In genomic region chr14:94474581-94475031, GRCh38 we compare ENCODE assay signal across 20 cellular contexts. TPM values are rescaled to one million over a fixed set of nuclear protein-coding genes. Genes with fewer than 3 reads are reported as not detected.
DNase-seq lines count a peak whose midpoint lies in the region; ATAC-seq and TF ChIP-seq lines count a peak whose summit lies in the region.
"Had no signal": no experiment of that assay in that cellular context is flagged by ENCODE, and none has a peak within 500 bp of the region (broad histone marks: within the 10 kb centered on the region; RNA-seq: fewer than 3 reads in every experiment).

No MANE protein-coding gene starts in this region.

- H4K8ac ChIP-seq in H9 (replicated peaks; ENCODE audit: insufficient read length, low read depth, low read length), result no peak overlapping the region

- no peak overlapping the region for H4K91ac ChIP-seq in H9 (ENCODE audit: insufficient read length, low read depth, low read length)

- ATAC-seq in RWPE2 (ENCODE audit: low read depth) (peak; percentile 83), esophagus mucosa (peak; percentile 45), left colon (no peak), right lobe of liver (no peak)
- ATAC-seq: natural killer cell treated with Interleukin-12 subunit alpha and Interleukin-12 subunit beta and Interleukin-15 and Interleukin-18, amount 100 ng/mL, for 72 hours; stimulated activated naive CD8-positive, alpha-beta T cell treated with anti-CD3 and anti-CD28 coated beads, Interleukin-15, Interleukin-2, amounts not matched to agents 100 U/mL and 50 U/mL, for 24 hours had no signal

- H3K36me3 ChIP-seq in RWPE2 (ENCODE audit: low read depth), result no peaks in the 10 kb centered on the region
- H3K36me3 ChIP-seq in osteoblast (ENCODE audit: insufficient read depth, low read length), result no peaks in the 10 kb centered on the region
- no peaks in the 10 kb centered on the region for H3K36me3 ChIP-seq in Caco-2 (ENCODE audit: control insufficient read depth, insufficient read depth, low read length)
- no peaks in the 10 kb centered on the region for H3K36me3 ChIP-seq in right lobe of liver
- H3K36me3 ChIP-seq: ascending aorta, SJCRH30 had no signal

- H3K56ac ChIP-seq in H9 (ENCODE audit: insufficient read length, low read depth, low read length), result no peak overlapping the region

- no TSS peak for BruUV-seq in Caco-2 (replicated peaks; lab: Mats Ljungman, UMichigan)

- H3K4ac ChIP-seq in H9 (ENCODE audit: low read depth, low read length), result no peak overlapping the region

- H3K4me1 ChIP-seq in H9 (ENCODE audit: insufficient read depth, low read length) (no peaks in the 10 kb centered on the region), RWPE2 (ENCODE audit: insufficient read depth, poor library complexity, severe bottlenecking) (no peaks in the 10 kb centered on the region), osteoblast (ENCODE audit: insufficient read depth, low read length) (peaks cover 19% of the 10 kb centered on the region), Caco-2 (no peaks in the 10 kb centered on the region), right lobe of liver (peaks cover 0 to 8% (median 0%) of the 10 kb centered on the region in 4 donors)
- H3K4me1 ChIP-seq: ascending aorta, SJCRH30 had no signal

- H3K9me3 ChIP-seq in H9 (ENCODE audit: control insufficient read depth, low read depth, low read length) (no peaks in the 10 kb centered on the region), RWPE2 (ENCODE audit: severe bottlenecking) (peaks cover 8% of the 10 kb centered on the region), osteoblast (ENCODE audit: low read depth, low read length) (peaks cover 5% of the 10 kb centered on the region), Caco-2 (no peaks in the 10 kb centered on the region; the same call in none of the 2 replicates), right lobe of liver (no peaks in the 10 kb centered on the region)

- H2BK5ac ChIP-seq in H9 (ENCODE audit: insufficient read length, low read length), result no peak overlapping the region

- peak overlapping the region; percentile 18 for H3K18ac ChIP-seq in H9 (ENCODE audit: insufficient read length, low read depth, low read length)

- TF ChIP-seq CTCF in H9 (conservative IDR thresholded peaks at IDR 0.05) (no peak), RWPE2 (IDR thresholded peaks at IDR 0.05; ENCODE audit: poor library complexity, severe bottlenecking) (no peak), osteoblast (IDR thresholded peaks at IDR 0.05; ENCODE audit: extremely low read depth, low read depth, low read length) (no peak), Caco-2 (IDR thresholded peaks at IDR 0.05; ENCODE audit: insufficient read depth in 1 of 2, low read depth in 1 of 2, low read length in 1 of 2, severe bottlenecking in 1 of 2, unreplicated experiment in 1 of 2) (no peak), right lobe of liver (IDR thresholded peaks at IDR 0.05) (no peak)

- POLR2A ChIA-PET in Caco-2 (lab: Charles Lee), result no interaction called here

- peaks cover 22 to 23% of the 10 kb centered on the region in 2 experiments for H3K9me3 Mint-ChIP-seq in H9
- H3K9me3 Mint-ChIP-seq in Caco-2 (ENCODE audit: unreplicated experiment), result peaks cover 11% of the 10 kb centered on the region

- H3K23ac ChIP-seq in H9 (ENCODE audit: insufficient read length, low read depth, low read length), result no peak overlapping the region

- H3K27ac Mint-ChIP-seq in H9 (no peak overlapping the region), Caco-2 (ENCODE audit: unreplicated experiment) (no peak overlapping the region)
- H3K27ac Mint-ChIP-seq: activated naive CD4-positive, alpha-beta T cell treated with anti-CD3 and anti-CD28 coated beads, Interleukin-2, amount 10 ng/mL, durations not matched to agents 7 days and 5 days; natural killer cell treated with Interleukin-12 subunit alpha and Interleukin-12 subunit beta and Interleukin-15 and Interleukin-18, amount 100 ng/mL, for 72 hours; T-helper 2 cell treated with Interferon-gamma antibody and Interleukin-4, amounts not matched to agents 5 μg/mL and 100 μg/mL, for 36 hours; type B pancreatic cell had no signal

- H3K79me2 ChIP-seq in H9 (ENCODE audit: insufficient read depth, low read length) (no peaks in the 10 kb centered on the region), osteoblast (ENCODE audit: insufficient read depth, low read length) (no peaks in the 10 kb centered on the region)

- H3K27me3 Mint-ChIP-seq in H9 (ENCODE audit: low read depth) (peaks cover 10% of the 10 kb centered on the region), Caco-2 (ENCODE audit: insufficient read depth, unreplicated experiment) (peaks cover 9% of the 10 kb centered on the region)

- H2AFZ ChIP-seq in H9 (ENCODE audit: low read length) (no peak overlapping the region), osteoblast (ENCODE audit: low read length) (no peak overlapping the region)

- CTCF ChIA-PET in Caco-2 (lab: Charles Lee), result interaction anchor here (1.9 kb wide), 1 partner anchor 12 kb away, joined by 6 read pairs; no protein-coding TSS in a partner anchor

- H2BK20ac ChIP-seq in H9 (ENCODE audit: low read depth, low read length, poor library complexity, severe bottlenecking), result no peak overlapping the region

- H2BK15ac ChIP-seq in H9 (ENCODE audit: low read depth, low read length), result no peak overlapping the region

- no CpG with 5 or more reads among the region's 7 CpGs for WGBS in H9 (ENCODE audit: extremely low coverage, insufficient read length, low lambda C conversion rate)
- 77% methylated on average over 6 of the region's 7 CpGs for WGBS in right lobe of liver (ENCODE audit: insufficient coverage, low coverage, low lambda C conversion rate, missing lambda C conversion rate)

- no peak overlapping the region for H3K27ac ChIP-seq in H9 (ENCODE audit: insufficient read length, low read depth, low read length)
- no peak overlapping the region for H3K27ac ChIP-seq in RWPE2 (ENCODE audit: poor library complexity, severe bottlenecking)
- no peak overlapping the region for H3K27ac ChIP-seq in osteoblast (ENCODE audit: low read depth, low read length)
- no peak overlapping the region for H3K27ac ChIP-seq in right lobe of liver
- H3K27ac ChIP-seq: ascending aorta, SJCRH30 had no signal

- H3K27me3 ChIP-seq in H9 (ENCODE audit: insufficient read depth, low read length), result no peaks in the 10 kb centered on the region; the same call in 1 of the 2 replicates
- H3K27me3 ChIP-seq in RWPE2 (ENCODE audit: insufficient read depth, poor library complexity, severe bottlenecking), result no peaks in the 10 kb centered on the region
- no peaks in the 10 kb centered on the region for H3K27me3 ChIP-seq in osteoblast (ENCODE audit: insufficient read depth, low read length)
- H3K27me3 ChIP-seq in Caco-2 (replicated peaks; ENCODE audit: control insufficient read depth, insufficient read depth, low read length), result no peaks in the 10 kb centered on the region; the same call in 1 of the 2 replicates
- no peaks in the 10 kb centered on the region for H3K27me3 ChIP-seq in right lobe of liver
- H3K27me3 ChIP-seq: ascending aorta, SJCRH30 had no signal

- no peak overlapping the region for H3T11ph ChIP-seq in H9 (ENCODE audit: low read length)

- H4K20me1 ChIP-seq in H9 (ENCODE audit: control insufficient read depth, insufficient read depth, insufficient read length), result no peaks in the 10 kb centered on the region
- no peaks in the 10 kb centered on the region for H4K20me1 ChIP-seq in osteoblast (ENCODE audit: insufficient read depth, low read length)

- peak; percentile 46 for DNase-seq in H9
- DNase-seq in RWPE2 (ENCODE audit: low spot score), result peak; percentile 47
- peak; percentile 83 for DNase-seq in osteoblast (ENCODE audit: insufficient read length, low spot score, missing footprints)
- DNase-seq in Caco-2, result no peak
- DNase-seq in left colon, result no peak
- DNase-seq in HCEC 1CT, result no peak
- DNase-seq in right lobe of liver, result no peak
- DNase-seq: activated CD4-positive, alpha-beta T cell treated with anti-CD3 and anti-CD28 coated beads for 1 hour; activated naive CD4-positive, alpha-beta T cell treated with anti-CD3 and anti-CD28 coated beads, Interleukin-2, amount 10 ng/mL, durations not matched to agents 7 days and 5 days; NCI-H2029 treated with DMSO at 0.1 percent for 48 hours; NCI-H526; SJCRH30; stimulated activated naive CD8-positive, alpha-beta T cell treated with anti-CD3 and anti-CD28 coated beads, Interleukin-15, Interleukin-2, amounts not matched to agents 100 U/mL and 50 U/mL, for 24 hours had no signal

- H3K23me2 ChIP-seq in H9 (ENCODE audit: insufficient read length, low read depth, low read length, poor library complexity, severe bottlenecking), result no peaks in the 10 kb centered on the region

- H2AK5ac ChIP-seq in H9 (ENCODE audit: insufficient read length, low read length), result no peak overlapping the region

- H4K5ac ChIP-seq in H9 (ENCODE audit: insufficient read length, low read depth, low read length), result no peak overlapping the region

- intact Hi-C loops in Caco-2 (cut with micrococcal nuclease; ENCODE audit: unreplicated experiment), result no loop called here
- intact Hi-C loops in left colon (cut with DNase I, micrococcal nuclease), result no loop called here
- intact Hi-C loops in right lobe of liver (cut with DNase I), result no loop called here

- H2BK12ac ChIP-seq in H9 (ENCODE audit: insufficient read length, low read depth, low read length), result no peak overlapping the region

- H2BK120ac ChIP-seq in H9 (ENCODE audit: low read depth, low read length, poor library complexity, severe bottlenecking), result no peak overlapping the region

- H3K36me3 Mint-ChIP-seq in H9 (ENCODE audit: insufficient read depth in 1 of 3, low read depth in 3 of 3) (peaks cover 4 to 18% (median 10%) of the 10 kb centered on the region in 3 experiments; a peak in 5 of 7 replicates), Caco-2 (ENCODE audit: insufficient read depth, unreplicated experiment) (no peaks in the 10 kb centered on the region)
- H3K36me3 Mint-ChIP-seq: activated naive CD4-positive, alpha-beta T cell treated with anti-CD3 and anti-CD28 coated beads, Interleukin-2, amount 10 ng/mL, durations not matched to agents 7 days and 5 days had no signal

- H3K4me3 Mint-ChIP-seq in H9, result no peak overlapping the region
- H3K4me3 Mint-ChIP-seq in Caco-2 (ENCODE audit: unreplicated experiment), result no peak overlapping the region
- H3K4me3 Mint-ChIP-seq: activated naive CD4-positive, alpha-beta T cell treated with anti-CD3 and anti-CD28 coated beads, Interleukin-2, amount 10 ng/mL, durations not matched to agents 7 days and 5 days; natural killer cell treated with Interleukin-12 subunit alpha and Interleukin-12 subunit beta and Interleukin-15 and Interleukin-18, amount 100 ng/mL, for 72 hours; T-helper 2 cell treated with Interferon-gamma antibody and Interleukin-4, amounts not matched to agents 5 μg/mL and 100 μg/mL, for 36 hours; type B pancreatic cell had no signal

- no peak overlapping the region for H3K4me3 ChIP-seq in RWPE2 (ENCODE audit: severe bottlenecking)
- no peak overlapping the region for H3K4me3 ChIP-seq in osteoblast (ENCODE audit: insufficient read depth, low read length)
- H3K4me3 ChIP-seq in Caco-2 (ENCODE audit: low read depth, low read length), result no peak overlapping the region
- H3K4me3 ChIP-seq in right lobe of liver, result no peak overlapping the region
- H3K4me3 ChIP-seq: ascending aorta, SJCRH30 had no signal

- H3K9ac ChIP-seq in H9 (ENCODE audit: extremely low read depth, insufficient read length, low read length), result no peak overlapping the region

- H3K4me2 ChIP-seq in H9 (ENCODE audit: insufficient read depth, insufficient read length, low read length) (no peak overlapping the region), osteoblast (ENCODE audit: insufficient read depth, low read length) (no peak overlapping the region)

- H3K4me1 Mint-ChIP-seq in H9 (no peaks in the 10 kb centered on the region; a peak in 1 of 4 replicates), Caco-2 (ENCODE audit: low read depth, unreplicated experiment) (no peaks in the 10 kb centered on the region)
- H3K4me1 Mint-ChIP-seq: activated naive CD4-positive, alpha-beta T cell treated with anti-CD3 and anti-CD28 coated beads, Interleukin-2, amount 10 ng/mL, durations not matched to agents 7 days and 5 days had no signal

- TF ChIP-seq POLR2A in right lobe of liver (IDR thresholded peaks at IDR 0.05), result no peak

- no peak overlapping the region for H3K14ac ChIP-seq in H9 (ENCODE audit: insufficient read depth, low read length)

- H3K79me1 ChIP-seq in H9 (ENCODE audit: insufficient read depth, low read depth, low read length, poor library complexity, severe bottlenecking), result no peaks in the 10 kb centered on the region

RNA-seq across cellular contexts. Expression of gene SERPINA9, which starts 1.4 kb away (rescaled TPM):
- not detected in 2 replicates for total RNA-seq in H9 (2021)
- total RNA-seq in esophagus mucosa, result 0.12 TPM
- under 0.01 and 0.29 TPM in 2 replicates for total RNA-seq in osteoblast
- total RNA-seq in Caco-2 (2022), result not detected in 2 replicates
- not detected for total RNA-seq in left colon
- total RNA-seq in right lobe of liver, result under 1 TPM in 1 of 6 experiments, not detected in 5; 0.18 TPM
- total RNA-seq: ascending aorta; dermis microvascular lymphatic vessel endothelial cell; glomerular endothelial cell; natural killer cell treated with Interleukin-12 subunit alpha and Interleukin-12 subunit beta and Interleukin-15 and Interleukin-18, amount 100 ng/mL, for 72 hours; SJCRH30 had no signal

RNA-seq across cellular contexts. Expression of gene SERPINA11, which starts 22.0 kb away (rescaled TPM):
- not detected in 2 replicates for total RNA-seq in H9 (2021)
- total RNA-seq in esophagus mucosa, result 0.40 TPM
- not detected in 2 replicates for total RNA-seq in osteoblast
- 0.35 and 0.54 TPM in 2 replicates for total RNA-seq in Caco-2 (2022)
- not detected for total RNA-seq in left colon
- total RNA-seq in right lobe of liver, result 100 to 1,000 TPM in 4 of 6 experiments, 10 to 100 TPM in 2; 79.7 to 414 (median 172) TPM
- total RNA-seq: ascending aorta; dermis microvascular lymphatic vessel endothelial cell; glomerular endothelial cell; natural killer cell treated with Interleukin-12 subunit alpha and Interleukin-12 subunit beta and Interleukin-15 and Interleukin-18, amount 100 ng/mL, for 72 hours; SJCRH30 had no signal

RNA-seq across cellular contexts. Expression of gene SERPINA12, which starts 34.7 kb away (rescaled TPM):
- total RNA-seq in H9 (2021) (not detected in 2 replicates), esophagus mucosa (not detected), osteoblast (not detected in 2 replicates), Caco-2 (2022) (not detected in 2 replicates), left colon (not detected), right lobe of liver (1 to 10 TPM in 1 of 6 experiments, under 1 TPM in 2, not detected in 3; 0.26 to 2.8 (median 0.39) TPM)
- total RNA-seq: ascending aorta; dermis microvascular lymphatic vessel endothelial cell; glomerular endothelial cell; natural killer cell treated with Interleukin-12 subunit alpha and Interleukin-12 subunit beta and Interleukin-15 and Interleukin-18, amount 100 ng/mL, for 72 hours; SJCRH30 had no signal

Comparison
In these comparisons a context has a peak if more than half of its experiments do, and no peak if none do; other contexts are left out.
1. DNase-seq: peak in H9 (single experiment), RWPE2 (single experiment) and osteoblast (single experiment); none in Caco-2 (0 of 2), left colon (0 of 2), HCEC 1CT (single experiment) and right lobe of liver (0 of 3).
2. ATAC-seq: peak in RWPE2 (single experiment) and esophagus mucosa (single experiment); none in left colon (single experiment) and right lobe of liver (0 of 4).
3. RNA of gene SERPINA11, which starts 22.0 kb away (total RNA-seq): 79.7 to 414 TPM in right lobe of liver; 0.35 to 0.54 TPM in Caco-2, 0.40 TPM in esophagus mucosa (single experiment), not detected in left colon, not detected in H9 and not detected in osteoblast; every median in the first group is over 10 times any median in the second.